Comparison of ENCODE assay signal across 19 cellular contexts in genomic region chr17:66025551-66025950, GRCh38.
DNase-seq lines count a peak whose midpoint lies in the region; ATAC-seq and TF ChIP-seq lines count a peak whose summit lies in the region.
"Had no signal": no experiment of that assay in that cellular context is flagged by ENCODE, and none has a peak within 500 bp of the region (broad histone marks: within the 10 kb centered on the region; RNA-seq: fewer than 3 reads in every experiment).

No MANE protein-coding gene starts in this region.

- no peak overlapping the region for H3K4me3 Mint-ChIP-seq in HFFc6
- H3K4me3 Mint-ChIP-seq: CD14-positive monocyte, GM23338 had no signal

- H3K27ac ChIP-seq in brain microvascular endothelial cell, result no peak overlapping the region

- H3K4me3 ChIP-seq in brain microvascular endothelial cell (ENCODE audit: low read depth, low read length) (no peak overlapping the region), fibroblast of pulmonary artery (replicated peaks; ENCODE audit: low read depth, low read length) (no peak overlapping the region)
- H3K4me3 ChIP-seq: GM23338 had no signal

- H3K4me1 Mint-ChIP-seq in HFFc6 (ENCODE audit: low read depth), result peaks cover 11% of the 10 kb centered on the region
- H3K4me1 Mint-ChIP-seq: CD14-positive monocyte, GM23338 had no signal

- no peaks in the 10 kb centered on the region for H3K36me3 ChIP-seq in brain microvascular endothelial cell (replicated peaks)

- H3K27me3 Mint-ChIP-seq in HFFc6 (ENCODE audit: insufficient read depth), result no peaks in the 10 kb centered on the region; the same call in 1 of the 2 replicates

- in situ Hi-C loops in brain microvascular endothelial cell (cut with HindIII; ENCODE audit: low pct_ligation_motif_present, low sequenced_read_pairs), result no loop called here

- no peak overlapping the region for H3K27ac Mint-ChIP-seq in HFFc6
- H3K27ac Mint-ChIP-seq: CD14-positive monocyte, GM23338 had no signal

- peak; percentile 35 for DNase-seq in HFFc6
- DNase-seq in brain microvascular endothelial cell, result peak; percentile 23
- DNase-seq in fibroblast of pulmonary artery (ENCODE audit: low read depth), result peak; percentile 6
- peak; percentile 26 for DNase-seq in smooth muscle cell of the brain vasculature (ENCODE audit: low read depth, low spot score)
- no peak for DNase-seq in OCI-M2 (lab: John Stamatoyannopoulos, UW; ENCODE audit: unreplicated experiment)
- no peak for DNase-seq in NCI-H2107 treated with DMSO at 0.1 percent for 48 hours (lab: John Stamatoyannopoulos, UW; ENCODE audit: unreplicated experiment)
- DNase-seq: GDM1, KBM-7, NCI-H1417 treated with DMSO at 0.1 percent for 48 hours, NCI-H187 treated with DMSO at 0.1 percent for 48 hours, NCI-H226, NCI-H524, PC-3, RPMI8226, SIG-M5 had no signal

- peaks cover 36% of the 10 kb centered on the region for H3K36me3 Mint-ChIP-seq in HFFc6 (ENCODE audit: low read depth)
- H3K36me3 Mint-ChIP-seq: CD14-positive monocyte had no signal

- ATAC-seq in HG03196 (IDR thresholded peaks at IDR 0.05; ENCODE audit: unreplicated experiment), result no peak
- ATAC-seq: GM23338, HCT116, PC-3 had no signal

- peaks cover 18% of the 10 kb centered on the region for H3K9me3 Mint-ChIP-seq in HFFc6

- TF ChIP-seq CTCF in HFFc6 (IDR thresholded peaks at IDR 0.05), result no peak
- no peak for TF ChIP-seq CTCF in brain microvascular endothelial cell (IDR thresholded peaks at IDR 0.05; ENCODE audit: low read depth, low read length, missing control alignments)
- TF ChIP-seq CTCF in fibroblast of pulmonary artery (IDR thresholded peaks at IDR 0.05; ENCODE audit: low read length, missing control alignments), result no peak

- no peaks in the 10 kb centered on the region for H3K27me3 ChIP-seq in brain microvascular endothelial cell (replicated peaks)

Comparison
In these comparisons a context has a peak if more than half of its experiments do, and no peak if none do; other contexts are left out.
1. DNase-seq: peak in HFFc6 (single experiment), brain microvascular endothelial cell (single experiment), fibroblast of pulmonary artery (single experiment) and smooth muscle cell of the brain vasculature (single experiment); none in OCI-M2 (single experiment) and NCI-H2107 treated with DMSO at 0.1 percent for 48 hours (single experiment).